ENCODE assay signal across 8 cellular contexts in the genomic region with DNA sequence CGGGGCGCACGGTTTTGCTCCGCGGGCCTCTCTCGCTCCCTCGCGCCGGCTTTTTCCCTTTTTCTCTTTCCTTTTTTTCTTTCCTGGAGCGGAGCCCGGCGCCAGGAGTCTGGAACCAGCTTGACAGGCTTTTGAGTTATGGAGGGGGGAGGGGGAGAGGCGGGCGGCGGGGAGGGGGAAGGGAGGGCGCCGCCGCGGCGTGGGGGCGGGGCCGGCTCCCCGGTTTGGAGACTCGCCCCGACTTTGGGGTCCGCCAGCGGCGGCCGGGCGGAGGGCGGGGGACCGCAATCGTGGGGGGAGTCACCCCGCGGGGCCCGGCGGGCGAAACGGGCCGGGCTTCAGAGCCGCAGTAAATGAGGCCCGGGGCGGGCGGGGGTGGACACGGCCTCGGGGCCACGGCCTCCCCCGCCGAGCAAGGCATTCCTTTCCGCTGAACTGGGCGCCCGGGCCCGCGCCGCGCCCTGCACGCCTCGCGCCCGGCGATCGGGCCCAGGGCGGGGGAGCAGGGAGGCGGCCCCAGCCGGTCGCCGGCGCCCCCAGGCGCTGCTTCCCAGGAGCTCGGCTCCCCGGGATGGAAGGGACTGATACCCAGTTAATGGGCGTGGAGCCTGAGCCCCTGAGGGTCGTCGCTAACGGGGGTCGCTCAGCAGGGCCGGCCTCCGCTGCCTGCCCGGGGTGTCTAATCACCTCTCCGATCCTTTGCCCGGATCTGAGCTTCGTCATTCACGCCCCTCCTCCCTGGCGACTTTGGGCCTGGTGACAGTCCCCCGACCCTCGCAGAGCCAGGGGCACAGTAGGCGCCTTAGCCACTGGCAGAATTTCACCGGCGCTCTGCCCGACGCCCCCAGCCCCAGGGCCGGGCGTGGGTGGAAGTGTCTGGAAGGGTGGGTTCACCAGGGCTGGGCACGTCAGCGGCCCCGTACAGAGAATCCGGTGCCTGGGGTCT.
A peak's percentile ranks its signal among the peaks of the same experiment; 100 is the strongest.
DNase-seq lines count a peak whose midpoint lies in the region; ATAC-seq and TF ChIP-seq lines count a peak whose summit lies in the region.

No MANE protein-coding gene starts in this region.

- peaks cover 31% of the 10 kb centered on the region for H3K4me1 Mint-ChIP-seq in CD4-positive, alpha-beta T cell (ENCODE audit: low read depth)

- POLR2A ChIA-PET in CD4-positive, alpha-beta T cell (lab: Charles Lee): interaction anchor here (1.5 to 2.8 kb wide), 3 partner anchors 23 to 305 kb away, joined by 3 to 21 read pairs (median 6); a partner anchor contains a TSS

- peak; percentile 31 for ATAC-seq in CD4-positive, alpha-beta T cell (ENCODE audit: poor library complexity)
- ATAC-seq in HG02759 (IDR thresholded peaks at IDR 0.05; ENCODE audit: unreplicated experiment) (no peak), HG03457 (IDR thresholded peaks at IDR 0.05; ENCODE audit: unreplicated experiment) (no peak)

- peak in 5 of 10 experiments; percentile 13 to 50 (median 28) for DNase-seq in CD4-positive, alpha-beta T cell
- DNase-seq in UCSD-AML1 (lab: John Stamatoyannopoulos, UW; ENCODE audit: unreplicated experiment): peak; percentile 72
- DNase-seq in dermis blood vessel endothelial cell: peak; percentile 67
- DNase-seq in left kidney (ENCODE audit: low read depth, low spot score): peak; percentile 97
- peak; percentile 39 to 44 for DNase-seq in stimulated activated CD4-positive, alpha-beta T cell treated with anti-CD3 and anti-CD28 coated beads, Interleukin-2, amount 100 ng/mL, for 24 hours

- TF ChIP-seq CTCF in CD4-positive, alpha-beta T cell (IDR thresholded peaks at IDR 0.05): no peak

- peak overlapping the region; percentile 78 for H3K4me3 Mint-ChIP-seq in CD4-positive, alpha-beta T cell

- H3K36me3 Mint-ChIP-seq in CD4-positive, alpha-beta T cell (ENCODE audit: low read depth): no peaks in the 10 kb centered on the region

- intact Hi-C loops in CD4-positive, alpha-beta T cell (cut with DNase I, micrococcal nuclease): loop anchor here (5.0 to 10.0 kb wide), 2 partner anchors 48 to 155 kb away; no protein-coding TSS in a partner anchor

- H3K27ac ChIP-seq in CD4-positive, alpha-beta T cell (ENCODE audit: low read depth, low read length): no peak overlapping the region

- H3K9me3 Mint-ChIP-seq in CD4-positive, alpha-beta T cell: no peaks in the 10 kb centered on the region

- H3K9me3 ChIP-seq in CD4-positive, alpha-beta T cell (ENCODE audit: control insufficient read depth, low read length): no peaks in the 10 kb centered on the region

- TF ChIP-seq RAD21 in Ishikawa (IDR thresholded peaks at IDR 0.05; ENCODE audit: low read depth): peak; percentile 21; the same call in 1 of the 2 replicates

- TF ChIP-seq EP300 in Ishikawa (IDR thresholded peaks at IDR 0.05; ENCODE audit: borderline replicate concordance): peak; percentile 87

- CTCF ChIA-PET in CD4-positive, alpha-beta T cell (lab: Charles Lee): interaction anchor here (1.0 kb wide), 1 partner anchor 22 kb away, joined by 3 read pairs; no protein-coding TSS in a partner anchor

- no peaks in the 10 kb centered on the region for H3K27me3 ChIP-seq in CD4-positive, alpha-beta T cell (ENCODE audit: control insufficient read depth, insufficient read depth, low read length)

- H3K27me3 Mint-ChIP-seq in CD4-positive, alpha-beta T cell: no peaks in the 10 kb centered on the region

- peak overlapping the region; percentile 39 for H3K27ac Mint-ChIP-seq in CD4-positive, alpha-beta T cell

TF ChIP-seq in Ishikawa, 13 proteins besides CTCF, POLR2A, EP300 and RAD21:
- TF ChIP-seq TAF1 (IDR thresholded peaks at IDR 0.05; ENCODE audit: low read depth): peak; percentile 32
- peak; percentile 85 for TF ChIP-seq NFIC (IDR thresholded peaks at IDR 0.05)
- TF ChIP-seq FOXM1 (IDR thresholded peaks at IDR 0.05; ENCODE audit: borderline replicate concordance, low read depth): peak; percentile 55; the same call in 1 of the 2 replicates
- TF ChIP-seq, protein P1, sequence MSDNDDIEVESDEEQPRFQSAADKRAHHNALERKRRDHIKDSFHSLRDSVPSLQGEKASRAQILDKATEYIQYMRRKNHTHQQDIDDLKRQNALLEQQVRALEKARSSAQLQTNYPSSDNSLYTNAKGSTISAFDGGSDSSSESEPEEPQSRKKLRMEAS (IDR thresholded peaks at IDR 0.05): 0 out of 2 replicates have a peak, but pooled peaks have one; percentile 26
- TF ChIP-seq EGR1 (IDR thresholded peaks at IDR 0.05): peak; percentile 82
- no peak for TF ChIP-seq CREB1 (IDR thresholded peaks at IDR 0.05; ENCODE audit: low read depth)
- TF ChIP-seq TCF12 (IDR thresholded peaks at IDR 0.05; ENCODE audit: low read depth): peak; percentile 68; the same call in 1 of the 2 replicates
- TF ChIP-seq, protein P2, sequence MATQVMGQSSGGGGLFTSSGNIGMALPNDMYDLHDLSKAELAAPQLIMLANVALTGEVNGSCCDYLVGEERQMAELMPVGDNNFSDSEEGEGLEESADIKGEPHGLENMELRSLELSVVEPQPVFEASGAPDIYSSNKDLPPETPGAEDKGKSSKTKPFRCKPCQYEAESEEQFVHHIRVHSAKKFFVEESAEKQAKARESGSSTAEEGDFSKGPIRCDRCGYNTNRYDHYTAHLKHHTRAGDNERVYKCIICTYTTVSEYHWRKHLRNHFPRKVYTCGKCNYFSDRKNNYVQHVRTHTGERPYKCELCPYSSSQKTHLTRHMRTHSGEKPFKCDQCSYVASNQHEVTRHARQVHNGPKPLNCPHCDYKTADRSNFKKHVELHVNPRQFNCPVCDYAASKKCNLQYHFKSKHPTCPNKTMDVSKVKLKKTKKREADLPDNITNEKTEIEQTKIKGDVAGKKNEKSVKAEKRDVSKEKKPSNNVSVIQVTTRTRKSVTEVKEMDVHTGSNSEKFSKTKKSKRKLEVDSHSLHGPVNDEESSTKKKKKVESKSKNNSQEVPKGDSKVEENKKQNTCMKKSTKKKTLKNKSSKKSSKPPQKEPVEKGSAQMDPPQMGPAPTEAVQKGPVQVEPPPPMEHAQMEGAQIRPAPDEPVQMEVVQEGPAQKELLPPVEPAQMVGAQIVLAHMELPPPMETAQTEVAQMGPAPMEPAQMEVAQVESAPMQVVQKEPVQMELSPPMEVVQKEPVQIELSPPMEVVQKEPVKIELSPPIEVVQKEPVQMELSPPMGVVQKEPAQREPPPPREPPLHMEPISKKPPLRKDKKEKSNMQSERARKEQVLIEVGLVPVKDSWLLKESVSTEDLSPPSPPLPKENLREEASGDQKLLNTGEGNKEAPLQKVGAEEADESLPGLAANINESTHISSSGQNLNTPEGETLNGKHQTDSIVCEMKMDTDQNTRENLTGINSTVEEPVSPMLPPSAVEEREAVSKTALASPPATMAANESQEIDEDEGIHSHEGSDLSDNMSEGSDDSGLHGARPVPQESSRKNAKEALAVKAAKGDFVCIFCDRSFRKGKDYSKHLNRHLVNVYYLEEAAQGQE (IDR thresholded peaks at IDR 0.05; ENCODE audit: low read depth): no peak
- TF ChIP-seq, protein P3, sequence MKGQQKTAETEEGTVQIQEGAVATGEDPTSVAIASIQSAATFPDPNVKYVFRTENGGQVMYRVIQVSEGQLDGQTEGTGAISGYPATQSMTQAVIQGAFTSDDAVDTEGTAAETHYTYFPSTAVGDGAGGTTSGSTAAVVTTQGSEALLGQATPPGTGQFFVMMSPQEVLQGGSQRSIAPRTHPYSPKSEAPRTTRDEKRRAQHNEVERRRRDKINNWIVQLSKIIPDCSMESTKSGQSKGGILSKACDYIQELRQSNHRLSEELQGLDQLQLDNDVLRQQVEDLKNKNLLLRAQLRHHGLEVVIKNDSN (IDR thresholded peaks at IDR 0.05): no peak
- peak; percentile 98 for TF ChIP-seq ZBTB7A (IDR thresholded peaks at IDR 0.05; ENCODE audit: low read depth)
- peak; percentile 65 for TF ChIP-seq TEAD4 (IDR thresholded peaks at IDR 0.05)
- TF ChIP-seq CEBPB (IDR thresholded peaks at IDR 0.05): no peak
- peak; percentile 44; the same call in 1 of the 2 replicates for TF ChIP-seq YY1 (IDR thresholded peaks at IDR 0.05; ENCODE audit: low read depth)
TF ChIP-seq in Ishikawa: peak in this region for 9.
